Comparison of ENCODE assay signal across 8 cellular contexts in genomic region chr2:127695491-127696472, GRCh38. TPM values are rescaled to one million over a fixed set of nuclear protein-coding genes. Genes with fewer than 3 reads are reported as not detected.
A peak's percentile ranks its signal among the peaks of the same experiment; 100 is the strongest.
DNase-seq lines count a peak whose midpoint lies in the region; ATAC-seq and TF ChIP-seq lines count a peak whose summit lies in the region.

No MANE protein-coding gene starts in this region.

- H3K4me1 ChIP-seq in Karpas-422 (ENCODE audit: low read length) (peaks cover 6% of the 10 kb centered on the region), MM.1S (ENCODE audit: low read length) (peaks cover 4% of the 10 kb centered on the region; the same call in 1 of the 2 replicates)

- intact Hi-C loops in posterior vena cava (cut with DNase I), result loop anchor here in 1 of 2 donors (5.0 to 10.0 kb wide), 2 partner anchors 48 to 191 kb away; partner anchors contain the start of gene GPR17

- no peak overlapping the region for H3K9ac ChIP-seq in Karpas-422 (ENCODE audit: low read length)
- no peak overlapping the region for H3K9ac ChIP-seq in MM.1S (ENCODE audit: low read length)

- H3K79me2 ChIP-seq in Karpas-422 (ENCODE audit: low read length) (no peaks in the 10 kb centered on the region), MM.1S (ENCODE audit: low read length) (no peaks in the 10 kb centered on the region)

- H3K9me3 ChIP-seq in Karpas-422 (ENCODE audit: low read length) (no peaks in the 10 kb centered on the region; the same call in 1 of the 2 replicates), MM.1S (replicated peaks; ENCODE audit: insufficient read depth, low read length) (no peaks in the 10 kb centered on the region)

- H2AFZ ChIP-seq in Karpas-422 (ENCODE audit: low read length), result no peak overlapping the region
- H2AFZ ChIP-seq in MM.1S (ENCODE audit: low read length), result no peak overlapping the region

- peaks cover 8% of the 10 kb centered on the region for H3K9me3 Mint-ChIP-seq in activated T-helper 17 cell treated with anti-CD3 and anti-CD28 coated beads, Interleukin-2, amount 50 U/mL, for 72 hours

- H3K27ac ChIP-seq in Karpas-422 (ENCODE audit: low read length) (no peak overlapping the region), MM.1S (ENCODE audit: low read length) (no peak overlapping the region)

- H3K4me1 Mint-ChIP-seq in activated T-helper 17 cell treated with anti-CD3 and anti-CD28 coated beads, Interleukin-2, amount 50 U/mL, for 72 hours, result peaks cover 7% of the 10 kb centered on the region

- H3K36me3 ChIP-seq in Karpas-422 (ENCODE audit: insufficient read depth, low read length), result no peaks in the 10 kb centered on the region
- H3K36me3 ChIP-seq in MM.1S (replicated peaks; ENCODE audit: insufficient read depth, low read length), result no peaks in the 10 kb centered on the region

- H3K36me3 Mint-ChIP-seq in activated T-helper 17 cell treated with anti-CD3 and anti-CD28 coated beads, Interleukin-2, amount 50 U/mL, for 72 hours (ENCODE audit: low read depth), result no peaks in the 10 kb centered on the region

- H3K4me2 ChIP-seq in Karpas-422 (ENCODE audit: low read depth, low read length, poor library complexity, severe bottlenecking) (no peak overlapping the region), MM.1S (ENCODE audit: low read depth, low read length) (no peak overlapping the region)

- no peaks in the 10 kb centered on the region for H4K20me1 ChIP-seq in Karpas-422 (ENCODE audit: insufficient read depth, low read depth, low read length)
- H4K20me1 ChIP-seq in MM.1S (ENCODE audit: insufficient read depth, low read length), result no peaks in the 10 kb centered on the region

- no peak overlapping the region for H3K27ac Mint-ChIP-seq in activated T-helper 17 cell treated with anti-CD3 and anti-CD28 coated beads, Interleukin-2, amount 50 U/mL, for 72 hours

- H3K9me2 ChIP-seq in Karpas-422 (replicated peaks; ENCODE audit: insufficient read depth, low read length) (no peaks in the 10 kb centered on the region), MM.1S (replicated peaks; ENCODE audit: insufficient read depth, low read length) (no peaks in the 10 kb centered on the region)

- H3K4me3 ChIP-seq in Karpas-422 (ENCODE audit: low read length) (no peak overlapping the region), MM.1S (ENCODE audit: low read length) (no peak overlapping the region)

- TF ChIP-seq CTCF in MM.1S (IDR thresholded peaks at IDR 0.05; ENCODE audit: low read length), result no peak

- H3K27me3 Mint-ChIP-seq in activated T-helper 17 cell treated with anti-CD3 and anti-CD28 coated beads, Interleukin-2, amount 50 U/mL, for 72 hours, result no peaks in the 10 kb centered on the region

- DNase-seq in AG20443 (ENCODE audit: low spot score) (peak; percentile 66), HUDEP-2 (lab: John Stamatoyannopoulos, UW; ENCODE audit: unreplicated experiment in 76 of 76) (peak in 42 of 76 experiments; percentile 1 to 61 (median 28)), globus pallidus (ENCODE audit: low spot score) (peak; percentile 74), posterior vena cava (ENCODE audit: low spot score) (peak; percentile 91), Karpas-422 (no peak), MM.1S (no peak), NCI-H1092 (lab: John Stamatoyannopoulos, UW) (no peak)

- no peak overlapping the region for H3K4me3 Mint-ChIP-seq in activated T-helper 17 cell treated with anti-CD3 and anti-CD28 coated beads, Interleukin-2, amount 50 U/mL, for 72 hours

- H3F3A ChIP-seq in MM.1S (ENCODE audit: insufficient read depth, low read length), result peaks cover 7% of the 10 kb centered on the region

- peak; percentile 28 for ATAC-seq in activated T-helper 17 cell treated with anti-CD3 and anti-CD28 coated beads, Interleukin-2, amount 50 U/mL, for 72 hours (replicated peaks)

- H3K27me3 ChIP-seq in Karpas-422 (ENCODE audit: low read length), result no peaks in the 10 kb centered on the region
- no peaks in the 10 kb centered on the region for H3K27me3 ChIP-seq in MM.1S (replicated peaks; ENCODE audit: insufficient read depth, low read length)

RNA-seq across cellular contexts. Expression of gene SFT2D3, which starts 5.5 kb away (rescaled TPM):
- total RNA-seq in activated T-helper 17 cell treated with anti-CD3 and anti-CD28 coated beads, Interleukin-2, amount 50 U/mL, for 72 hours, result 1 to 10 TPM; 2.5 to 2.9 TPM
- total RNA-seq in posterior vena cava, result 1 to 10 TPM; 4.3 to 4.7 TPM
- 3.2 and 4.0 TPM in 2 replicates for total RNA-seq in Karpas-422 (2014; rRNA removed; shearing (Covaris generic); ENCODE audit: low replicate concordance)

RNA-seq across cellular contexts. Expression of gene LIMS2, which starts 20.5 kb away (rescaled TPM):
- 1 to 10 TPM; 2.4 to 4.8 TPM for total RNA-seq in activated T-helper 17 cell treated with anti-CD3 and anti-CD28 coated beads, Interleukin-2, amount 50 U/mL, for 72 hours
- 100 to 1,000 TPM; 210 to 235 TPM for total RNA-seq in posterior vena cava
- total RNA-seq in Karpas-422 (2014; rRNA removed; shearing (Covaris generic); ENCODE audit: low replicate concordance), result 0.32 and 0.56 TPM in 2 replicates

RNA-seq across cellular contexts. Expression of gene GPR17, which starts 49.8 kb away (rescaled TPM):
- total RNA-seq in activated T-helper 17 cell treated with anti-CD3 and anti-CD28 coated beads, Interleukin-2, amount 50 U/mL, for 72 hours, result not detected
- under 1 TPM in 1 of 2 donors, not detected in 1; 0.10 TPM for total RNA-seq in posterior vena cava
- not detected in 2 replicates for total RNA-seq in Karpas-422 (2014; rRNA removed; shearing (Covaris generic); ENCODE audit: low replicate concordance)

Comparison
In these comparisons a context has a peak if more than half of its experiments do, and no peak if none do; other contexts are left out.
1. DNase-seq: peak in AG20443 (single experiment), HUDEP-2 (42 of 76), globus pallidus (single experiment) and posterior vena cava (single experiment); none in Karpas-422 (single experiment), MM.1S (single experiment) and NCI-H1092 (single experiment).
2. RNA of gene LIMS2, which starts 20.5 kb away (total RNA-seq): 210 to 235 TPM in posterior vena cava; 2.4 to 4.8 TPM in activated T-helper 17 cell treated with anti-CD3 and anti-CD28 coated beads, Interleukin-2, amount 50 U/mL, for 72 hours and 0.32 to 0.56 TPM in Karpas-422; every median in the first group is over 10 times any median in the second.